Comparison of ENCODE assay signal across 11 cellular contexts in genomic region chr10:124449170-124450009, GRCh38. TPM values are rescaled to one million over a fixed set of nuclear protein-coding genes. Genes with fewer than 3 reads are reported as not detected.
DNase-seq lines count a peak whose midpoint lies in the region; ATAC-seq and TF ChIP-seq lines count a peak whose summit lies in the region.
"Had no signal": no experiment of that assay in that cellular context is flagged by ENCODE, and none has a peak within 500 bp of the region (broad histone marks: within the 10 kb centered on the region; RNA-seq: fewer than 3 reads in every experiment).

No MANE protein-coding gene starts in this region.

- H3K4me3 ChIP-seq in GM23248 (no peak overlapping the region), PC-3 (ENCODE audit: low read length) (peak overlapping the region; percentile 59), prostate gland (peak overlapping the region; percentile 9 to 27)

- in situ Hi-C loops in GM23248 (cut with MboI), result no loop called here

- intact Hi-C loops in PC-3 (cut with micrococcal nuclease), result no loop called here
- intact Hi-C loops in prostate gland (cut with DNase I), result no loop called here

- H3K9ac ChIP-seq in GM23248 (no peak overlapping the region), PC-3 (ENCODE audit: low read length) (no peak overlapping the region)

- H3K4me1 ChIP-seq in GM23248 (ENCODE audit: insufficient read depth) (no peaks in the 10 kb centered on the region), PC-3 (ENCODE audit: insufficient read depth, low read length) (peaks cover 3% of the 10 kb centered on the region; the same call in 1 of the 2 replicates), prostate gland (replicated peaks) (peaks cover 3% of the 10 kb centered on the region)

- BruUV-seq in PC-3 (replicated peaks; lab: Mats Ljungman, UMichigan), result no TSS peak

- H3K9me2 ChIP-seq in GM23248 (ENCODE audit: insufficient read depth) (no peaks in the 10 kb centered on the region), PC-3 (replicated peaks; ENCODE audit: low read length) (no peaks in the 10 kb centered on the region)

- DNase-seq in GM23248 (peak; percentile 12), PC-3 (peak; percentile 39), erythroblast (lab: John Stamatoyannopoulos, UW) (peak; percentile 37 to 51), prostate gland (ENCODE audit: low spot score) (no peak), NOMO-1 treated with DMSO at 0.1 percent for 48 hours (lab: John Stamatoyannopoulos, UW; ENCODE audit: unreplicated experiment) (no peak), NCI-H2171 treated with DMSO at 0.1 percent for 48 hours (lab: John Stamatoyannopoulos, UW) (no peak)
- DNase-seq: activated CD4-positive, alpha-beta T cell treated with anti-CD3 and anti-CD28 coated beads, Interleukin-2, amount 50 U/mL, for 4 hours had no signal

- H3F3A ChIP-seq in GM23248 (ENCODE audit: insufficient read depth) (no peaks in the 10 kb centered on the region), PC-3 (ENCODE audit: low read length, unreplicated experiment) (no peaks in the 10 kb centered on the region)

- H3K27ac ChIP-seq in GM23248, result no peak overlapping the region
- H3K27ac ChIP-seq in PC-3 (ENCODE audit: low read length), result no peak overlapping the region
- H3K27ac ChIP-seq in prostate gland, result no peak overlapping the region
- H3K27ac ChIP-seq: HL-60 had no signal

- CTCF ChIA-PET in PC-3 (lab: Charles Lee), result no interaction called here

- no peaks in the 10 kb centered on the region for H4K20me1 ChIP-seq in GM23248 (ENCODE audit: insufficient read depth)
- H4K20me1 ChIP-seq in PC-3 (ENCODE audit: low read length), result no peaks in the 10 kb centered on the region

- POLR2A ChIA-PET in PC-3 (lab: Charles Lee; ENCODE audit: unreplicated experiment), result no interaction called here

- H3K79me2 ChIP-seq in GM23248 (ENCODE audit: insufficient read depth), result no peaks in the 10 kb centered on the region
- H3K79me2 ChIP-seq in PC-3 (ENCODE audit: low read length), result no peaks in the 10 kb centered on the region

- TF ChIP-seq CTCF in PC-3 (conservative IDR thresholded peaks at IDR 0.05; ENCODE audit: low read depth, low read length) (no peak), prostate gland (IDR thresholded peaks at IDR 0.05) (no peak)

- peak; percentile 27; the same call in 1 of the 2 replicates for ATAC-seq in PC-3
- ATAC-seq in GM21619 (IDR thresholded peaks at IDR 0.05; ENCODE audit: unreplicated experiment), result no peak

- H3K9me3 ChIP-seq in GM23248 (ENCODE audit: low read depth) (no peaks in the 10 kb centered on the region), PC-3 (ENCODE audit: low read length) (no peaks in the 10 kb centered on the region), prostate gland (no peaks in the 10 kb centered on the region)

- TF ChIP-seq POLR2A in erythroblast (IDR thresholded peaks at IDR 0.05; ENCODE audit: low read length) (no peak), prostate gland (IDR thresholded peaks at IDR 0.05) (no peak)

- no peaks in the 10 kb centered on the region for H3K36me3 ChIP-seq in GM23248 (ENCODE audit: low read depth)
- no peaks in the 10 kb centered on the region for H3K36me3 ChIP-seq in PC-3 (ENCODE audit: low read depth, low read length)
- H3K36me3 ChIP-seq in prostate gland, result no peaks in the 10 kb centered on the region

- H3K4me2 ChIP-seq in GM23248 (ENCODE audit: unreplicated experiment) (no peak overlapping the region), PC-3 (ENCODE audit: low read length) (peak overlapping the region; percentile 79)

- H2AFZ ChIP-seq in GM23248, result no peak overlapping the region
- H2AFZ ChIP-seq in PC-3 (ENCODE audit: low read length), result no peak overlapping the region

- WGBS in GM23248 (ENCODE audit: low coverage in 1 of 2, low lambda C conversion rate in 2 of 2, missing lambda C conversion rate in 2 of 2), 2 experiments, result 1 to 2% methylated on average over 56 to 57 of the region's 58 CpGs
- 3% methylated on average over 32 of the region's 58 CpGs for WGBS in prostate gland

- peaks cover 89% of the 10 kb centered on the region for H3K27me3 ChIP-seq in GM23248 (replicated peaks; ENCODE audit: insufficient read depth)
- peaks cover 34% of the 10 kb centered on the region for H3K27me3 ChIP-seq in PC-3 (ENCODE audit: low read length)
- H3K27me3 ChIP-seq in prostate gland (replicated peaks; ENCODE audit: insufficient read depth), result peaks cover 30% of the 10 kb centered on the region

RNA-seq across cellular contexts. Expression of gene NKX1-2, which starts 0.4 kb away (rescaled TPM):
- not detected in 2 replicates for total RNA-seq in GM23248 (2014; rRNA removed; shearing (Covaris generic))
- not detected in 2 replicates for polyA plus RNA-seq in GM23248 (2016; fragmentation: Nextera tagmentation; extraction: Ambion mirVana)
- total RNA-seq in PC-3 (2014; rRNA removed) (0.36 and 0.86 TPM in 2 replicates), prostate gland (under 1 TPM; 0.14 to 0.85 TPM)
- total RNA-seq: dermis microvascular lymphatic vessel endothelial cell, mesenteric fat pad had no signal

RNA-seq across cellular contexts. Expression of gene LHPP, which starts 12.2 kb away (rescaled TPM):
- total RNA-seq in GM23248 (2014; rRNA removed; shearing (Covaris generic)), result 17.5 and 19.0 TPM in 2 replicates
- polyA plus RNA-seq in GM23248 (2016; fragmentation: Nextera tagmentation; extraction: Ambion mirVana), result 22.4 and 22.9 TPM in 2 replicates
- total RNA-seq in PC-3 (2014; rRNA removed), result 6.6 and 13.5 TPM in 2 replicates
- 10 to 100 TPM; 21.9 to 43.3 TPM for total RNA-seq in prostate gland

RNA-seq across cellular contexts. Expression of gene OAT, which starts 30.7 kb away (rescaled TPM):
- 225 and 232 TPM in 2 replicates for total RNA-seq in GM23248 (2014; rRNA removed; shearing (Covaris generic))
- polyA plus RNA-seq in GM23248 (2016; fragmentation: Nextera tagmentation; extraction: Ambion mirVana), result 263 and 269 TPM in 2 replicates
- total RNA-seq in PC-3 (2014; rRNA removed) (68.0 and 79.8 TPM in 2 replicates), prostate gland (100 to 1,000 TPM in 1 of 2 donors, 10 to 100 TPM in 1; 86.3 to 139 TPM)

Comparison
In these comparisons a context has a peak if more than half of its experiments do, and no peak if none do; other contexts are left out.
1. DNase-seq: peak in GM23248 (single experiment), PC-3 (single experiment) and erythroblast (2 of 2); none in prostate gland (single experiment), NOMO-1 treated with DMSO at 0.1 percent for 48 hours (single experiment) and NCI-H2171 treated with DMSO at 0.1 percent for 48 hours (single experiment).